ENCODE assay signal across 1 cellular context in genomic region chr20:50713677-50714101, GRCh38.
TF ChIP-seq lines count a peak whose summit lies in the region.

No MANE protein-coding gene starts in this region.

TF ChIP-seq in K562, 482 proteins besides CTCF, POLR2A, EP300 and RAD21 (continued from another document):
- TF ChIP-seq BRF1 (IDR thresholded peaks at IDR 0.05; ENCODE audit: borderline replicate concordance, extremely low read depth, insufficient read length) (no peak), ZNF354B (CRISPR knock-in tag; IDR thresholded peaks at IDR 0.05) (no peak), KDM1A (IDR thresholded peaks at IDR 0.05) (peak; percentile 94 to 95)
